Comparison of ENCODE assay signal across 20 cellular contexts in the genomic region with DNA sequence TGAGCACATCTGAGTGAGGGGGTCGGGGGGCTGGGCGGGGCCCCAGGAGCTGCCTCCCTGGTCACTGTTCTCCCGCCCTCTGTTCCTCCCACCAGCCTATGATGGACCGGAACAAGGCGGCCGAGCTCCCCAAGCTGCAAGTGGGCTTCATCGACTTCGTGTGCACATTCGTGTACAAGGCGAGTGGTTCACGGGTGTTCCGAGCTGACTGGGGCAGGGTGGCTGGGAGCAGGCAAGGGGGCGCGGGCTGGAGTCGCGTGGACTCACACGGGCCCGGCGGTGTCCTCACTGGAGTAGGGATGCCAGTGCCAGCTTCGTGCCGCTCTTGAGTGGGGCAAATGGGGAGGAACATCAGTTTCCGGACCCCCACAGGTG.
"Had no signal": no experiment of that assay in that cellular context is flagged by ENCODE, and none has a peak within 500 bp of the region (broad histone marks: within the 10 kb centered on the region; RNA-seq: fewer than 3 reads in every experiment).

No MANE protein-coding gene starts in this region.

- H3K9me3 Mint-ChIP-seq: activated CD4-positive, alpha-beta memory T cell treated with anti-CD3 and anti-CD28 coated beads for 36 hours; activated naive CD4-positive, alpha-beta T cell treated with anti-CD3 and anti-CD28 coated beads, Interleukin-2, amount 50 U/mL, for 72 hours; immature natural killer cell; memory B cell; natural killer cell treated with Interleukin-12 subunit alpha and Interleukin-12 subunit beta and Interleukin-15 and Interleukin-18, amount 100 ng/mL, for 72 hours; stimulated activated memory B cell treated with anti-CD40 and anti-IgM and Interleukin-4, amounts not matched to agents 10 μg/mL and 1 μg/mL and 100 μg/mL, for 72 hours had no signal

- H3K27ac Mint-ChIP-seq: activated CD4-positive, alpha-beta memory T cell treated with anti-CD3 and anti-CD28 coated beads for 36 hours; activated naive CD4-positive, alpha-beta T cell treated with anti-CD3 and anti-CD28 coated beads, Interleukin-2, amount 50 U/mL, for 72 hours; immature natural killer cell; memory B cell; natural killer cell treated with Interleukin-12 subunit alpha and Interleukin-12 subunit beta and Interleukin-15 and Interleukin-18, amount 100 ng/mL, for 72 hours; stimulated activated memory B cell treated with anti-CD40 and anti-IgM and Interleukin-4, amounts not matched to agents 10 μg/mL and 1 μg/mL and 100 μg/mL, for 72 hours had no signal

- H3K27me3 ChIP-seq: breast epithelium, neutrophil, pancreas, upper lobe of left lung had no signal

- FAIRE-seq: endometrium, pancreas, small intestine had no signal

- H3K36me3 ChIP-seq: breast epithelium, pancreas had no signal

- H3K4me1 ChIP-seq: breast epithelium, pancreas, psoas muscle had no signal

- H3K27ac ChIP-seq: breast epithelium, neutrophil, pancreas, psoas muscle, thoracic aorta, upper lobe of left lung had no signal

- H3K9me3 ChIP-seq: breast epithelium, neutrophil, pancreas, psoas muscle, thoracic aorta, upper lobe of left lung had no signal

- H3K4me3 Mint-ChIP-seq: activated CD4-positive, alpha-beta memory T cell treated with anti-CD3 and anti-CD28 coated beads for 36 hours; memory B cell; natural killer cell treated with Interleukin-12 subunit alpha and Interleukin-12 subunit beta and Interleukin-15 and Interleukin-18, amount 100 ng/mL, for 72 hours; stimulated activated memory B cell treated with anti-CD40 and anti-IgM and Interleukin-4, amounts not matched to agents 10 μg/mL and 1 μg/mL and 100 μg/mL, for 72 hours had no signal

- H3K36me3 Mint-ChIP-seq: natural killer cell treated with Interleukin-12 subunit alpha and Interleukin-12 subunit beta and Interleukin-15 and Interleukin-18, amount 100 ng/mL, for 72 hours had no signal

- H3K4me3 ChIP-seq: breast epithelium, pancreas, psoas muscle, thoracic aorta, upper lobe of left lung had no signal

- DNase-seq: activated CD4-positive, alpha-beta memory T cell treated with anti-CD3 and anti-CD28 coated beads for 36 hours; activated CD4-positive, alpha-beta T cell treated with anti-CD3 and anti-CD28 coated beads for 48 hours; activated effector memory CD4-positive, alpha-beta T cell treated with anti-CD3 and anti-CD28 coated beads, Interleukin-2, amount 50 U/mL, for 16 hours; cerebellar nuclear complex; cortex of kidney; immature natural killer cell; kidney glomerular epithelial cell; small intestine; stimulated activated CD4-positive, alpha-beta T cell treated with anti-CD3 and anti-CD28 coated beads, Interleukin-15, amount 100 ng/mL, for 24 hours had no signal

- H3K27me3 Mint-ChIP-seq: activated CD4-positive, alpha-beta memory T cell treated with anti-CD3 and anti-CD28 coated beads for 36 hours; memory B cell; natural killer cell treated with Interleukin-12 subunit alpha and Interleukin-12 subunit beta and Interleukin-15 and Interleukin-18, amount 100 ng/mL, for 72 hours; stimulated activated memory B cell treated with anti-CD40 and anti-IgM and Interleukin-4, amounts not matched to agents 10 μg/mL and 1 μg/mL and 100 μg/mL, for 72 hours had no signal
